Comparison of ENCODE assay signal across 17 cellular contexts in genomic region chr17:57501016-57501415, GRCh38.
DNase-seq lines count a peak whose midpoint lies in the region; ATAC-seq and TF ChIP-seq lines count a peak whose summit lies in the region.
"Had no signal": no experiment of that assay in that cellular context is flagged by ENCODE, and none has a peak within 500 bp of the region (broad histone marks: within the 10 kb centered on the region; RNA-seq: fewer than 3 reads in every experiment).

No MANE protein-coding gene starts in this region.

- H3K9ac ChIP-seq in BLaER1, result 0 out of 2 replicates have a peak overlapping the region, but pooled peaks have one; percentile 11
- H3K9ac ChIP-seq: GM23248 had no signal

- no peaks in the 10 kb centered on the region for H3K36me3 Mint-ChIP-seq in WTC11
- H3K36me3 Mint-ChIP-seq: CD8-positive, alpha-beta memory T cell had no signal

- peak overlapping the region; percentile 49 for H3K4me2 ChIP-seq in BLaER1
- H3K4me2 ChIP-seq in osteoblast (ENCODE audit: insufficient read depth, low read length), result no peak overlapping the region

- peaks cover 11% of the 10 kb centered on the region for H3K4me1 Mint-ChIP-seq in WTC11

- no peaks in the 10 kb centered on the region for H3K27me3 Mint-ChIP-seq in WTC11 (ENCODE audit: low read depth)
- H3K27me3 Mint-ChIP-seq: CD8-positive, alpha-beta memory T cell had no signal

- H3K9me3 Mint-ChIP-seq in WTC11, result no peaks in the 10 kb centered on the region
- H3K9me3 Mint-ChIP-seq: CD8-positive, alpha-beta memory T cell had no signal

- DNase-seq in WTC11 (ENCODE audit: low spot score) (no peak), islet precursor cell (peak; percentile 54), osteoblast (ENCODE audit: insufficient read length, low spot score, missing footprints) (peak; percentile 50), Kasumi-1 (lab: John Stamatoyannopoulos, UW) (no peak), NCI-H146 (lab: John Stamatoyannopoulos, UW) (no peak), MV-4-11 (lab: John Stamatoyannopoulos, UW) (no peak)
- DNase-seq: CD8-positive, alpha-beta memory T cell; DMS53; GM23248; HCEC 1CT; NCI-H1930; NCI-H226; NCI-H524 treated with DMSO at 0.1 percent for 48 hours had no signal

- TF ChIP-seq CTCF in WTC11 (IDR thresholded peaks at IDR 0.05), result no peak
- no peak for TF ChIP-seq CTCF in osteoblast (IDR thresholded peaks at IDR 0.05; ENCODE audit: extremely low read depth, low read depth, low read length)

- H3K4me1 ChIP-seq in BLaER1 (peaks cover 98% of the 10 kb centered on the region), osteoblast (ENCODE audit: insufficient read depth, low read length) (no peaks in the 10 kb centered on the region)
- H3K4me1 ChIP-seq: SJSA1 had no signal

- POLR2A ChIA-PET in WTC11 (lab: Charles Lee), result no interaction called here

- H3K27ac ChIP-seq in BLaER1 (peak overlapping the region; percentile 69), osteoblast (ENCODE audit: low read depth, low read length) (no peak overlapping the region)
- H3K27ac ChIP-seq: GM23248, SJSA1 had no signal

- no peak overlapping the region for H3K4me3 Mint-ChIP-seq in WTC11
- H3K4me3 Mint-ChIP-seq: CD8-positive, alpha-beta memory T cell had no signal

- CTCF ChIA-PET in WTC11 (lab: Charles Lee), result interaction anchor here (0.7 to 2.2 kb wide), 3 partner anchors 171 to 785 kb away, joined by 3 to 5 read pairs (median 5); no protein-coding TSS in a partner anchor

- ATAC-seq in WTC11 (no peak), HG03159 (IDR thresholded peaks at IDR 0.05; ENCODE audit: unreplicated experiment) (no peak)
- ATAC-seq: Panc1 had no signal

- H4K20me1 ChIP-seq in BLaER1 (peaks cover 94% of the 10 kb centered on the region), osteoblast (ENCODE audit: insufficient read depth, low read length) (no peaks in the 10 kb centered on the region)

- H2AFZ ChIP-seq in osteoblast (ENCODE audit: low read length), result no peak overlapping the region
- H2AFZ ChIP-seq: GM23248 had no signal

- H3K27me3 ChIP-seq in BLaER1, result no peaks in the 10 kb centered on the region
- H3K27me3 ChIP-seq in osteoblast (ENCODE audit: insufficient read depth, low read length), result no peaks in the 10 kb centered on the region
- H3K27me3 ChIP-seq: SJSA1 had no signal

- no peaks in the 10 kb centered on the region for H3K9me3 ChIP-seq in BLaER1
- no peaks in the 10 kb centered on the region for H3K9me3 ChIP-seq in osteoblast (ENCODE audit: low read depth, low read length)
- H3K9me3 ChIP-seq: SJSA1 had no signal

- H3K4me3 ChIP-seq in BLaER1 (no peak overlapping the region), osteoblast (ENCODE audit: insufficient read depth, low read length) (no peak overlapping the region)
- H3K4me3 ChIP-seq: GM23248, SJSA1 had no signal

- peaks cover 68% of the 10 kb centered on the region for H3K36me3 ChIP-seq in BLaER1
- H3K36me3 ChIP-seq in osteoblast (ENCODE audit: insufficient read depth, low read length), result no peaks in the 10 kb centered on the region
- H3K36me3 ChIP-seq: SJSA1 had no signal

- H3K79me2 ChIP-seq in osteoblast (ENCODE audit: insufficient read depth, low read length), result no peaks in the 10 kb centered on the region

- H3K27ac Mint-ChIP-seq in WTC11, result peak overlapping the region; percentile 21; the same call in 1 of the 2 replicates

TF ChIP-seq in WTC11, 78 proteins besides CTCF, POLR2A, EP300 and RAD21:
- TF ChIP-seq ZNF138 (CRISPR knock-in tag; conservative IDR thresholded peaks at IDR 0.05) (no peak), CREM (CRISPR knock-in tag; IDR thresholded peaks at IDR 0.05) (no peak), IRF1 (CRISPR knock-in tag; IDR thresholded peaks at IDR 0.05) (no peak), ZNF396 (CRISPR knock-in tag; IDR thresholded peaks at IDR 0.05; ENCODE audit: borderline replicate concordance) (no peak), SMAD3 (CRISPR knock-in tag; IDR thresholded peaks at IDR 0.05; ENCODE audit: borderline replicate concordance) (no peak), ZNF219 (CRISPR knock-in tag; IDR thresholded peaks at IDR 0.05; ENCODE audit: borderline replicate concordance) (no peak), MYBL2 (CRISPR knock-in tag; IDR thresholded peaks at IDR 0.05) (no peak), ARID4B (CRISPR knock-in tag; IDR thresholded peaks at IDR 0.05; ENCODE audit: borderline replicate concordance) (no peak), SP1 (CRISPR knock-in tag; conservative IDR thresholded peaks at IDR 0.05) (no peak), USF1 (CRISPR knock-in tag; IDR thresholded peaks at IDR 0.05) (no peak), ZNF425 (CRISPR knock-in tag; conservative IDR thresholded peaks at IDR 0.05) (no peak), ZNF121 (CRISPR knock-in tag; IDR thresholded peaks at IDR 0.05) (no peak)

Comparison
In these comparisons a context has a peak if more than half of its experiments do, and no peak if none do; other contexts are left out.
1. DNase-seq: peak in islet precursor cell (single experiment) and osteoblast (single experiment); none in WTC11 (single experiment), Kasumi-1 (0 of 2), NCI-H146 (single experiment) and MV-4-11 (single experiment).